In genomic region chr2:159089543-159089942, GRCh38 we compare ENCODE assay signal across 12 cellular contexts.
DNase-seq lines count a peak whose midpoint lies in the region; ATAC-seq and TF ChIP-seq lines count a peak whose summit lies in the region.
"Had no signal": no experiment of that assay in that cellular context is flagged by ENCODE, and none has a peak within 500 bp of the region (broad histone marks: within the 10 kb centered on the region; RNA-seq: fewer than 3 reads in every experiment).

No MANE protein-coding gene starts in this region.

- H3K36me3 Mint-ChIP-seq in HFFc6 (ENCODE audit: low read depth): no peaks in the 10 kb centered on the region
- H3K36me3 Mint-ChIP-seq in memory B cell: peaks cover 2% of the 10 kb centered on the region
- H3K36me3 Mint-ChIP-seq in activated naive CD4-positive, alpha-beta T cell treated with anti-CD3 and anti-CD28 coated beads, Interleukin-2, amount 10 ng/mL, durations not matched to agents 7 days and 5 days: no peaks in the 10 kb centered on the region

- H3K4me3 Mint-ChIP-seq in HFFc6 (no peak overlapping the region), memory B cell (no peak overlapping the region)
- no peak overlapping the region for H3K4me3 Mint-ChIP-seq in activated naive CD4-positive, alpha-beta T cell treated with anti-CD3 and anti-CD28 coated beads, Interleukin-2, amount 10 ng/mL, durations not matched to agents 7 days and 5 days
- H3K4me3 Mint-ChIP-seq: activated CD4-positive, alpha-beta T cell treated with anti-CD3 and anti-CD28 coated beads, Interleukin-2, amount 10 ng/mL, durations not matched to agents 24 days and 14 days; activated T-helper 17 cell treated with anti-CD3 and anti-CD28 coated beads, Interleukin-2, amount 50 U/mL, for 72 hours had no signal

- H3K9me3 ChIP-seq in subcutaneous abdominal adipose tissue (ENCODE audit: control insufficient read depth in 5 of 5, low read length in 5 of 5): no peaks in the 10 kb centered on the region
- H3K9me3 ChIP-seq: body of pancreas had no signal

- no peak for DNase-seq in HFFc6
- no peak for DNase-seq in coronary artery (ENCODE audit: low spot score)
- DNase-seq in memory B cell (ENCODE audit: low spot score in 2 of 2): no peak
- no peak for DNase-seq in activated naive CD4-positive, alpha-beta T cell treated with anti-CD3 and anti-CD28 coated beads, Interleukin-2, amount 10 ng/mL, durations not matched to agents 7 days and 5 days
- DNase-seq: activated CD4-positive, alpha-beta T cell treated with anti-CD3 and anti-CD28 coated beads, Interleukin-2, amount 10 ng/mL, durations not matched to agents 24 days and 14 days; body of pancreas; T-helper 1 cell had no signal

- H3K27me3 Mint-ChIP-seq in HFFc6 (ENCODE audit: insufficient read depth): no peaks in the 10 kb centered on the region; the same call in none of the 2 replicates
- H3K27me3 Mint-ChIP-seq in memory B cell: peaks cover 4% of the 10 kb centered on the region
- H3K27me3 Mint-ChIP-seq in activated naive CD4-positive, alpha-beta T cell treated with anti-CD3 and anti-CD28 coated beads, Interleukin-2, amount 10 ng/mL, durations not matched to agents 7 days and 5 days: no peaks in the 10 kb centered on the region
- H3K27me3 Mint-ChIP-seq: activated CD4-positive, alpha-beta T cell treated with anti-CD3 and anti-CD28 coated beads, Interleukin-2, amount 10 ng/mL, durations not matched to agents 24 days and 14 days; activated T-helper 17 cell treated with anti-CD3 and anti-CD28 coated beads, Interleukin-2, amount 50 U/mL, for 72 hours had no signal

- H3K27ac Mint-ChIP-seq in HFFc6 (peak overlapping the region; percentile 56), memory B cell (peak overlapping the region; percentile 13)
- no peak overlapping the region for H3K27ac Mint-ChIP-seq in activated naive CD4-positive, alpha-beta T cell treated with anti-CD3 and anti-CD28 coated beads, Interleukin-2, amount 10 ng/mL, durations not matched to agents 7 days and 5 days
- H3K27ac Mint-ChIP-seq: activated CD4-positive, alpha-beta T cell treated with anti-CD3 and anti-CD28 coated beads, Interleukin-2, amount 10 ng/mL, durations not matched to agents 24 days and 14 days; activated T-helper 17 cell treated with anti-CD3 and anti-CD28 coated beads, Interleukin-2, amount 50 U/mL, for 72 hours had no signal

- H3K36me3 ChIP-seq in subcutaneous abdominal adipose tissue (ENCODE audit: control insufficient read depth in 5 of 5, insufficient read depth in 5 of 5, low read length in 5 of 5): no peaks in the 10 kb centered on the region

- peaks cover 7 to 85% (median 57%) of the 10 kb centered on the region in 5 donors for H3K4me1 ChIP-seq in subcutaneous abdominal adipose tissue (ENCODE audit: control insufficient read depth in 5 of 5, insufficient read depth in 5 of 5, low read length in 5 of 5)

- H3K4me1 Mint-ChIP-seq in HFFc6 (ENCODE audit: low read depth) (peaks cover 93% of the 10 kb centered on the region), memory B cell (peaks cover 39% of the 10 kb centered on the region)
- H3K4me1 Mint-ChIP-seq in activated naive CD4-positive, alpha-beta T cell treated with anti-CD3 and anti-CD28 coated beads, Interleukin-2, amount 10 ng/mL, durations not matched to agents 7 days and 5 days: peaks cover 75% of the 10 kb centered on the region

- ATAC-seq in memory B cell (ENCODE audit: low read depth): no peak
- ATAC-seq in HG03469 (IDR thresholded peaks at IDR 0.05; ENCODE audit: unreplicated experiment): no peak
- no peak for ATAC-seq in GM18868 (IDR thresholded peaks at IDR 0.05; ENCODE audit: unreplicated experiment)
- ATAC-seq in HG02870 (IDR thresholded peaks at IDR 0.05; ENCODE audit: unreplicated experiment): no peak
- ATAC-seq: activated T-helper 17 cell treated with anti-CD3 and anti-CD28 coated beads, Interleukin-2, amount 50 U/mL, for 72 hours; body of pancreas had no signal

- CTCF ChIA-PET in activated naive CD4-positive, alpha-beta T cell treated with anti-CD3 and anti-CD28 coated beads, Interleukin-2, amount 10 ng/mL, durations not matched to agents 7 days and 5 days (lab: Charles Lee): no interaction called here

- no peak for TF ChIP-seq CTCF in HFFc6 (IDR thresholded peaks at IDR 0.05)
- no peak for TF ChIP-seq CTCF in coronary artery (IDR thresholded peaks at IDR 0.05)

- H3K4me3 ChIP-seq in coronary artery (no peak overlapping the region), subcutaneous abdominal adipose tissue (ENCODE audit: low read depth in 1 of 5, low read length in 5 of 5) (no peak overlapping the region)
- H3K4me3 ChIP-seq: body of pancreas had no signal

- H3K9ac ChIP-seq in subcutaneous abdominal adipose tissue (ENCODE audit: low read length in 5 of 5): no peak overlapping the region

- no peaks in the 10 kb centered on the region for H3K27me3 ChIP-seq in subcutaneous abdominal adipose tissue (ENCODE audit: control insufficient read depth in 5 of 5, insufficient read depth in 4 of 5, low read length in 5 of 5)
- H3K27me3 ChIP-seq: body of pancreas had no signal

- peak overlapping the region; percentile 52 to 84 for H3K27ac ChIP-seq in coronary artery
- peak overlapping the region; percentile 66 for H3K27ac ChIP-seq in subcutaneous abdominal adipose tissue (ENCODE audit: low read depth, low read length)

- H3K9me3 Mint-ChIP-seq in HFFc6 (no peaks in the 10 kb centered on the region), memory B cell (no peaks in the 10 kb centered on the region)
- H3K9me3 Mint-ChIP-seq in activated naive CD4-positive, alpha-beta T cell treated with anti-CD3 and anti-CD28 coated beads, Interleukin-2, amount 10 ng/mL, durations not matched to agents 7 days and 5 days: no peaks in the 10 kb centered on the region
- H3K9me3 Mint-ChIP-seq: activated CD4-positive, alpha-beta T cell treated with anti-CD3 and anti-CD28 coated beads, Interleukin-2, amount 10 ng/mL, durations not matched to agents 24 days and 14 days; activated T-helper 17 cell treated with anti-CD3 and anti-CD28 coated beads, Interleukin-2, amount 50 U/mL, for 72 hours had no signal
